ENCODE assay signal across 9 cellular contexts in genomic region chr19:3547301-3547731, GRCh38. TPM values are rescaled to one million over a fixed set of nuclear protein-coding genes. Genes with fewer than 3 reads are reported as not detected.
A peak's percentile ranks its signal among the peaks of the same experiment; 100 is the strongest.
DNase-seq lines count a peak whose midpoint lies in the region; ATAC-seq and TF ChIP-seq lines count a peak whose summit lies in the region.
"Had no signal": no experiment of that assay in that cellular context is flagged by ENCODE, and none has a peak within 500 bp of the region (broad histone marks: within the 10 kb centered on the region; RNA-seq: fewer than 3 reads in every experiment).

No MANE protein-coding gene starts in this region.

- no peak overlapping the region for H3K4me3 ChIP-seq in cardiac muscle cell
- H3K4me3 ChIP-seq in tibial nerve = no peak overlapping the region

- TF ChIP-seq EP300 in tibial nerve (IDR thresholded peaks at IDR 0.05) = no peak

- intact Hi-C loops in cardiac septum (cut with DNase I) = no loop called here
- intact Hi-C loops in activated CD4-positive, alpha-beta memory T cell treated with anti-CD3 and anti-CD28 coated beads for 36 hours (cut with micrococcal nuclease) = no loop called here

- DNase-seq in cardiac muscle cell (ENCODE audit: low read depth in 1 of 2, low spot score in 1 of 2) (no peak), cardiac septum (ENCODE audit: low spot score) (no peak), foreskin keratinocyte (no peak), tibial nerve (ENCODE audit: low spot score in 2 of 2) (no peak), Kasumi-1 (lab: John Stamatoyannopoulos, UW) (no peak), NCI-H2081 treated with DMSO at 0.1 percent for 48 hours (lab: John Stamatoyannopoulos, UW) (no peak)
- DNase-seq in activated CD4-positive, alpha-beta memory T cell treated with anti-CD3 and anti-CD28 coated beads for 36 hours = peak; percentile 38
- DNase-seq: NCI-H1092 had no signal

- H3K9me3 Mint-ChIP-seq in activated CD4-positive, alpha-beta memory T cell treated with anti-CD3 and anti-CD28 coated beads for 36 hours = no peaks in the 10 kb centered on the region

- TF ChIP-seq POLR2A in tibial nerve (IDR thresholded peaks at IDR 0.05) = no peak

- TF ChIP-seq CTCF in cardiac muscle cell (IDR thresholded peaks at IDR 0.05; ENCODE audit: low read depth, low read length) (peak; percentile 59), foreskin keratinocyte (conservative IDR thresholded peaks at IDR 0.05) (peak; percentile 67), tibial nerve (IDR thresholded peaks at IDR 0.05) (peak; percentile 7 to 48 (median 35))

- POLR2A ChIA-PET in activated CD4-positive, alpha-beta memory T cell treated with anti-CD3 and anti-CD28 coated beads for 36 hours (lab: Charles Lee) = interaction anchor here (0.6 kb wide), 1 partner anchor 1285 kb away, joined by 3 read pairs; no protein-coding TSS in a partner anchor

- WGBS in tibial nerve, 2 donors = 86 to 89% methylated on average over 15 of the region's 15 CpGs

- CTCF ChIA-PET in activated CD4-positive, alpha-beta memory T cell treated with anti-CD3 and anti-CD28 coated beads for 36 hours (lab: Charles Lee) = interaction anchor here (1.3 to 3.8 kb wide), 5 partner anchors 10 to 152 kb away, joined by 4 to 39 read pairs (median 5); partner anchors contain the start of genes MFSD12 and PIP5K1C

- no peaks in the 10 kb centered on the region for H3K4me1 ChIP-seq in cardiac muscle cell (ENCODE audit: low read depth)
- no peaks in the 10 kb centered on the region for H3K4me1 ChIP-seq in foreskin keratinocyte
- peaks cover 0 to 46% (median 7%) of the 10 kb centered on the region in 4 donors for H3K4me1 ChIP-seq in tibial nerve

- H3K27me3 ChIP-seq in cardiac muscle cell (no peaks in the 10 kb centered on the region), foreskin keratinocyte (no peaks in the 10 kb centered on the region), tibial nerve (no peaks in the 10 kb centered on the region)

- peaks cover 8% of the 10 kb centered on the region for H3K36me3 Mint-ChIP-seq in activated CD4-positive, alpha-beta memory T cell treated with anti-CD3 and anti-CD28 coated beads for 36 hours

- ATAC-seq in foreskin keratinocyte (no peak), HG03469 (IDR thresholded peaks at IDR 0.05; ENCODE audit: unreplicated experiment) (no peak)

- H3K27me3 Mint-ChIP-seq in activated CD4-positive, alpha-beta memory T cell treated with anti-CD3 and anti-CD28 coated beads for 36 hours = no peaks in the 10 kb centered on the region

- no peak overlapping the region for H3K4me3 Mint-ChIP-seq in activated CD4-positive, alpha-beta memory T cell treated with anti-CD3 and anti-CD28 coated beads for 36 hours

- H3K36me3 ChIP-seq in cardiac muscle cell = no peaks in the 10 kb centered on the region
- peaks cover 0 to 76% (median 6%) of the 10 kb centered on the region in 3 donors for H3K36me3 ChIP-seq in tibial nerve

- H3K27ac ChIP-seq in cardiac muscle cell = no peak overlapping the region
- no peak overlapping the region for H3K27ac ChIP-seq in foreskin keratinocyte
- peak overlapping the region in 1 of 4 donors; percentile 63 for H3K27ac ChIP-seq in tibial nerve

- peaks cover 11% of the 10 kb centered on the region for H3K4me1 Mint-ChIP-seq in activated CD4-positive, alpha-beta memory T cell treated with anti-CD3 and anti-CD28 coated beads for 36 hours (ENCODE audit: low read depth)

- H3K27ac Mint-ChIP-seq in activated CD4-positive, alpha-beta memory T cell treated with anti-CD3 and anti-CD28 coated beads for 36 hours = no peak overlapping the region

- no peaks in the 10 kb centered on the region for H3K9me3 ChIP-seq in cardiac muscle cell (ENCODE audit: low read depth)
- no peaks in the 10 kb centered on the region for H3K9me3 ChIP-seq in tibial nerve

RNA-seq across cellular contexts. Expression of gene TEKTIP1, which starts 8.3 kb away (rescaled TPM):
- total RNA-seq in cardiac muscle cell = 1.9 and 5.4 TPM in 2 replicates
- 4.0 and 5.9 TPM in 2 replicates for polyA plus RNA-seq in cardiac muscle cell
- 1.7 TPM for total RNA-seq in cardiac septum
- 1 to 10 TPM; 1.1 to 1.8 TPM for total RNA-seq in activated CD4-positive, alpha-beta memory T cell treated with anti-CD3 and anti-CD28 coated beads for 36 hours
- not detected in 2 replicates for total RNA-seq in foreskin keratinocyte
- not detected in 2 replicates for polyA plus RNA-seq in foreskin keratinocyte
- 1 to 10 TPM in 1 of 4 donors, not detected in 3; 2.4 TPM for total RNA-seq in tibial nerve

RNA-seq across cellular contexts. Expression of gene MFSD12, which starts 10.1 kb away (rescaled TPM):
- total RNA-seq in cardiac muscle cell (89.0 and 110 TPM in 2 replicates), cardiac septum (25.4 TPM), foreskin keratinocyte (49.1 and 57.5 TPM in 2 replicates), tibial nerve (100 to 1,000 TPM in 1 of 4 donors, 10 to 100 TPM in 3; 45.7 to 108 (median 62.8) TPM)
- polyA plus RNA-seq in cardiac muscle cell (51.5 and 71.8 TPM in 2 replicates), foreskin keratinocyte (56.0 and 62.9 TPM in 2 replicates)
- 10 to 100 TPM; 50.6 to 54.2 TPM for total RNA-seq in activated CD4-positive, alpha-beta memory T cell treated with anti-CD3 and anti-CD28 coated beads for 36 hours

RNA-seq across cellular contexts. Expression of gene HMG20B, which starts 25.4 kb away (rescaled TPM):
- total RNA-seq in cardiac muscle cell (202 and 253 TPM in 2 replicates), cardiac septum (32.6 TPM), foreskin keratinocyte (51.9 and 59.9 TPM in 2 replicates), tibial nerve (100 to 1,000 TPM in 3 of 4 donors, 10 to 100 TPM in 1; 94.0 to 181 (median 153) TPM)
- polyA plus RNA-seq in cardiac muscle cell (154 and 177 TPM in 2 replicates), foreskin keratinocyte (72.2 and 77.7 TPM in 2 replicates)
- total RNA-seq in activated CD4-positive, alpha-beta memory T cell treated with anti-CD3 and anti-CD28 coated beads for 36 hours = 10 to 100 TPM; 68.1 to 78.5 TPM

RNA-seq across cellular contexts. Expression of gene GIPC3, which starts 38.0 kb away (rescaled TPM):
- total RNA-seq in cardiac muscle cell (0.28 and 0.54 TPM in 2 replicates), cardiac septum (1.3 TPM), foreskin keratinocyte (not detected in 2 replicates), tibial nerve (1 to 10 TPM in 2 of 4 donors, under 1 TPM in 2; 0.21 to 2.4 (median 1.1) TPM)
- polyA plus RNA-seq in cardiac muscle cell (0.13 and 2.2 TPM in 2 replicates), foreskin keratinocyte (0.01 TPM in 1 of 2 replicates, not detected in the other)
- under 1 TPM; 0.19 to 0.26 TPM for total RNA-seq in activated CD4-positive, alpha-beta memory T cell treated with anti-CD3 and anti-CD28 coated beads for 36 hours

RNA-seq across cellular contexts. Expression of gene FZR1, which starts 41.2 kb away (rescaled TPM):
- total RNA-seq in cardiac muscle cell (45.5 and 68.5 TPM in 2 replicates), cardiac septum (23.8 TPM), foreskin keratinocyte (39.7 and 43.1 TPM in 2 replicates), tibial nerve (10 to 100 TPM; 18.6 to 31.8 (median 25.7) TPM)
- polyA plus RNA-seq in cardiac muscle cell (48.6 and 70.7 TPM in 2 replicates), foreskin keratinocyte (36.7 and 37.9 TPM in 2 replicates)
- total RNA-seq in activated CD4-positive, alpha-beta memory T cell treated with anti-CD3 and anti-CD28 coated beads for 36 hours = 10 to 100 TPM; 43.5 to 46.9 TPM
